ENCODE assay signal across 26 cellular contexts in genomic region chrX:150544835-150545790, GRCh38. TPM values are rescaled to one million over a fixed set of nuclear protein-coding genes. Genes with fewer than 3 reads are reported as not detected.
A peak's percentile ranks its signal among the peaks of the same experiment; 100 is the strongest.
DNase-seq lines count a peak whose midpoint lies in the region; ATAC-seq and TF ChIP-seq lines count a peak whose summit lies in the region.
"Had no signal": no experiment of that assay in that cellular context is flagged by ENCODE, and none has a peak within 500 bp of the region (broad histone marks: within the 10 kb centered on the region; RNA-seq: fewer than 3 reads in every experiment).

No MANE protein-coding gene starts in this region.

- intact Hi-C loops in left ventricle myocardium inferior (cut with micrococcal nuclease) (no loop called here), Right ventricle myocardium superior (cut with DNase I) (no loop called here), uterus (cut with DNase I; ENCODE audit: low total_unique reads) (no loop called here)

- H4K91ac ChIP-seq in neuronal stem cell (ENCODE audit: low read depth, low read length, poor library complexity) = no peak overlapping the region

- H3K9ac ChIP-seq in neuronal stem cell (ENCODE audit: low read depth, low read length, poor library complexity) = no peak overlapping the region

- no peak overlapping the region for H3K4me3 ChIP-seq in left ventricle myocardium inferior
- H3K4me3 ChIP-seq in neuronal stem cell (ENCODE audit: low read length in 2 of 2) = no peak overlapping the region
- H3K4me3 ChIP-seq in uterus = no peak overlapping the region
- H3K4me3 ChIP-seq: breast epithelium, colonic mucosa, esophagus muscularis mucosa, gastrocnemius medialis, hepatocyte, suprapubic skin, vagina had no signal

- no peak overlapping the region for H2AK5ac ChIP-seq in neuronal stem cell (ENCODE audit: low read depth, low read length)

- TF ChIP-seq CTCF in left ventricle myocardium inferior (IDR thresholded peaks at IDR 0.05; ENCODE audit: borderline replicate concordance) (no peak), uterus (IDR thresholded peaks at IDR 0.05) (no peak), progenitor cell of endocrine pancreas (IDR thresholded peaks at IDR 0.05; ENCODE audit: unreplicated experiment) (no peak)

- H3K79me1 ChIP-seq in neuronal stem cell (ENCODE audit: low read depth, low read length) = no peaks in the 10 kb centered on the region

- no CpG with 5 or more reads among the region's 8 CpGs for WGBS in neuronal stem cell (ENCODE audit: extremely low coverage in 2 of 2, insufficient read length in 2 of 2, insufficient replicate concordance in 1 of 2), 2 donors

- peak overlapping the region; percentile 86 for H3K27ac ChIP-seq in left ventricle myocardium inferior (replicated peaks)
- H3K27ac ChIP-seq in caudate nucleus (ENCODE audit: low read depth, low read length) = peak overlapping the region; percentile 70
- no peak overlapping the region for H3K27ac ChIP-seq in neuronal stem cell (replicated peaks; ENCODE audit: low read length)
- no peak overlapping the region for H3K27ac ChIP-seq in uterus
- H3K27ac ChIP-seq: breast epithelium, colonic mucosa, hepatocyte, suprapubic skin, vagina had no signal

- no peak overlapping the region for H3K18ac ChIP-seq in neuronal stem cell (ENCODE audit: low read length)

- H3K36me3 Mint-ChIP-seq in progenitor cell of endocrine pancreas (ENCODE audit: insufficient read depth) = no peaks in the 10 kb centered on the region
- H3K36me3 Mint-ChIP-seq: activated naive CD4-positive, alpha-beta T cell treated with anti-CD3 and anti-CD28 coated beads, Interleukin-2, amount 10 ng/mL, durations not matched to agents 7 days and 5 days; naive thymus-derived CD4-positive, alpha-beta T cell had no signal

- H3K4me1 ChIP-seq in left ventricle myocardium inferior (peaks cover 28% of the 10 kb centered on the region), neuronal stem cell (ENCODE audit: control insufficient read depth in 2 of 2, insufficient read depth in 1 of 2, low read depth in 1 of 2, low read length in 2 of 2) (peaks cover 4 to 10% of the 10 kb centered on the region in 2 donors), uterus (no peaks in the 10 kb centered on the region)
- H3K4me1 ChIP-seq: BE2C, breast epithelium, gastrocnemius medialis had no signal

- peak overlapping the region; percentile 61 for H2AFZ ChIP-seq in neuronal stem cell (ENCODE audit: low read length)
- H2AFZ ChIP-seq: hepatocyte had no signal

- H3K14ac ChIP-seq in neuronal stem cell (ENCODE audit: low read length) = no peak overlapping the region

- no peak overlapping the region for H2BK5ac ChIP-seq in neuronal stem cell (ENCODE audit: low read length)

- H3K27me3 ChIP-seq in left ventricle myocardium inferior (ENCODE audit: low read depth) (no peaks in the 10 kb centered on the region), neuronal stem cell (ENCODE audit: control insufficient read depth in 3 of 3, insufficient read depth in 3 of 3, low read depth in 1 of 3, low read length in 3 of 3) (peaks cover 0 to 8% (median 0%) of the 10 kb centered on the region in 3 experiments), uterus (no peaks in the 10 kb centered on the region)
- H3K27me3 ChIP-seq: BE2C, colonic mucosa, esophagus muscularis mucosa, gastrocnemius medialis, hepatocyte, suprapubic skin, vagina had no signal

- no peaks in the 10 kb centered on the region for H3K9me3 Mint-ChIP-seq in progenitor cell of endocrine pancreas (ENCODE audit: low read depth)
- H3K9me3 Mint-ChIP-seq: activated naive CD4-positive, alpha-beta T cell treated with anti-CD3 and anti-CD28 coated beads, Interleukin-2, amount 10 ng/mL, durations not matched to agents 7 days and 5 days; activated T-helper 1 cell treated with anti-CD3 and anti-CD28 coated beads, Interleukin-12 subunit alpha, Interleukin-12 subunit beta, Interleukin-2, Interleukin-4 antibody, amounts not matched to agents 30 ng/mL and 10 ng/mL and 1 ng/mL, durations not matched to agents 14 hours and 24 hours and 36 hours had no signal

- no peak overlapping the region for H3K27ac Mint-ChIP-seq in progenitor cell of endocrine pancreas
- H3K27ac Mint-ChIP-seq: activated T-helper 1 cell treated with anti-CD3 and anti-CD28 coated beads, Interleukin-12 subunit alpha, Interleukin-12 subunit beta, Interleukin-2, Interleukin-4 antibody, amounts not matched to agents 30 ng/mL and 10 ng/mL and 1 ng/mL, durations not matched to agents 14 hours and 24 hours and 36 hours; H9 had no signal

- H3K4me1 Mint-ChIP-seq in progenitor cell of endocrine pancreas (ENCODE audit: low read depth) = no peaks in the 10 kb centered on the region

- no peak overlapping the region for H2BK15ac ChIP-seq in neuronal stem cell (ENCODE audit: low read length)

- no peak overlapping the region for H4K8ac ChIP-seq in neuronal stem cell (ENCODE audit: low read depth, low read length)

- H3K23ac ChIP-seq in neuronal stem cell (ENCODE audit: low read depth, low read length, poor library complexity) = no peak overlapping the region

- H2BK12ac ChIP-seq in neuronal stem cell (ENCODE audit: low read length) = no peak overlapping the region

- H3K4me2 ChIP-seq in neuronal stem cell (ENCODE audit: insufficient read depth, low read length, poor library complexity, severe bottlenecking) = no peak overlapping the region
- H3K4me2 ChIP-seq: hepatocyte had no signal

- peaks cover 19% of the 10 kb centered on the region for H3K27me3 Mint-ChIP-seq in progenitor cell of endocrine pancreas
- H3K27me3 Mint-ChIP-seq: naive thymus-derived CD4-positive, alpha-beta T cell had no signal

- H2BK120ac ChIP-seq in neuronal stem cell (ENCODE audit: low read depth, low read length) = no peak overlapping the region

- no peak overlapping the region for H3K4me3 Mint-ChIP-seq in progenitor cell of endocrine pancreas (ENCODE audit: low read depth)
- H3K4me3 Mint-ChIP-seq: activated naive CD4-positive, alpha-beta T cell treated with anti-CD3 and anti-CD28 coated beads, Interleukin-2, amount 10 ng/mL, durations not matched to agents 7 days and 5 days; H9 had no signal

- H3K4ac ChIP-seq in neuronal stem cell (ENCODE audit: low read length) = no peak overlapping the region

- H3K36me3 ChIP-seq in left ventricle myocardium inferior (no peaks in the 10 kb centered on the region), neuronal stem cell (replicated peaks in 1 of 2; ENCODE audit: control insufficient read depth in 2 of 2, insufficient read depth in 2 of 2, low read length in 2 of 2) (no peaks in the 10 kb centered on the region), uterus (no peaks in the 10 kb centered on the region)
- H3K36me3 ChIP-seq: BE2C, breast epithelium, colonic mucosa, esophagus muscularis mucosa, gastrocnemius medialis, suprapubic skin, vagina had no signal

- H3K9me3 ChIP-seq in left ventricle myocardium inferior (replicated peaks) = no peaks in the 10 kb centered on the region
- H3K9me3 ChIP-seq in neuronal stem cell (replicated peaks in 1 of 2; ENCODE audit: control insufficient read depth in 2 of 2, insufficient read depth in 1 of 2, low read depth in 1 of 2, low read length in 2 of 2) = no peaks in the 10 kb centered on the region
- no peaks in the 10 kb centered on the region for H3K9me3 ChIP-seq in uterus
- H3K9me3 ChIP-seq: BE2C, breast epithelium, colonic mucosa, esophagus muscularis mucosa, gastrocnemius medialis, suprapubic skin, vagina had no signal

- no peak for ATAC-seq in Right ventricle myocardium superior (ENCODE audit: poor library complexity)
- ATAC-seq: gastrocnemius medialis; naive thymus-derived CD4-positive, alpha-beta T cell had no signal

- DNase-seq in left ventricle myocardium inferior = no peak
- DNase-seq in Right ventricle myocardium superior = no peak
- peak in 8 of 61 donors; percentile 1 to 27 (median 13) for DNase-seq in caudate nucleus (lab: John Stamatoyannopoulos, UW)
- DNase-seq in neuronal stem cell (ENCODE audit: low spot score) = no peak
- DNase-seq in uterus = no peak
- DNase-seq in NCI-H510A treated with DMSO at 0.1 percent for 48 hours (lab: John Stamatoyannopoulos, UW) = no peak
- DNase-seq in stimulated activated naive CD4-positive, alpha-beta T cell treated with Interleukin-2 at 50 U/mL for 16 hours (lab: John Stamatoyannopoulos, UW) = no peak
- DNase-seq in progenitor cell of endocrine pancreas (ENCODE audit: low spot score, unreplicated experiment) = no peak
- DNase-seq: activated CD4-positive, alpha-beta T cell treated with anti-CD3 and anti-CD28 coated beads, Interleukin-2, amount 50 U/mL, for 4 hours; activated CD4-positive, CD25-positive, alpha-beta regulatory T cell; BE2C; gastrocnemius medialis; NCI-H1930; NCI-H226; NCI-H774; retina had no signal

- TF ChIP-seq POLR2A in uterus (IDR thresholded peaks at IDR 0.05) = no peak

RNA-seq across cellular contexts. Expression of gene MTM1, which starts 23.3 kb away (rescaled TPM):
- total RNA-seq in left ventricle myocardium inferior (9.5 TPM), Right ventricle myocardium superior (8.7 TPM), uterus (10 to 100 TPM in 2 of 4 donors, 1 to 10 TPM in 2; 3.8 to 26.7 (median 13.1) TPM), progenitor cell of endocrine pancreas (9.4 and 12.1 TPM in 2 replicates)
- 4.0 TPM for polyA plus RNA-seq in neuronal stem cell (2013, experiment 1 of 2)
- 3.9 TPM for polyA plus RNA-seq in neuronal stem cell (2013, experiment 2 of 2)

Comparison
In these comparisons a context has a peak if more than half of its experiments do, and no peak if none do; other contexts are left out.
1. H3K27ac ChIP-seq: peak in left ventricle myocardium inferior (single experiment) and caudate nucleus (single experiment); none in neuronal stem cell (single experiment) and uterus (0 of 2).